ENCODE assay signal across 19 cellular contexts in the genomic region with DNA sequence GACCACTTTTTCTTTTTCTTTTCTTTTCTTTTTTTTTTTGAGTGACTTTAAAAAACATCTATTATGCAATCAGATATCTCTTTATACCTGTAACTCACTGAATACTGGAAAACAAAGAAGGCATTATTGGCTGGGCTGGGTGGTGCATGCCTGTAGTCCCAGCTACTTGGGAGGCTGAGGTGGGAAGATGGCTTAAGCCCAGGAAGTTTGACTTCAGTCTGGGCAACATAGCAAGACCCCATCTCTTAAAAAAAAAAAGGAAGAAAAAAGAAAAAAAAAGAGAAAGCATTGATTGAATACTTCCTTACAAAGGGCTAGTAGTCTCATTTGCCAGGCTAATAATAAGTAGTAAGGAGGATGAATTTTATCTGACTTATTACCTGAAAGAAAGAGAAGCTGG. TPM values are rescaled to one million over a fixed set of nuclear protein-coding genes. Genes with fewer than 3 reads are reported as not detected.
"Had no signal": no experiment of that assay in that cellular context is flagged by ENCODE, and none has a peak within 500 bp of the region (broad histone marks: within the 10 kb centered on the region; RNA-seq: fewer than 3 reads in every experiment).

No MANE protein-coding gene starts in this region.

- H3K36me3 ChIP-seq: adrenal gland, cardiac muscle cell, esophagus squamous epithelium, heart right ventricle had no signal

- H3K27ac Mint-ChIP-seq: activated B cell treated with CpG ODN at 0.5 μM for 24 hours; activated CD8-positive, alpha-beta T cell treated with anti-CD3 and anti-CD28 coated beads for 36 hours; activated naive CD4-positive, alpha-beta T cell treated with anti-CD3 and anti-CD28 coated beads, Interleukin-2, amount 10 ng/mL, durations not matched to agents 7 days and 5 days; activated T-cell treated with anti-CD3 and anti-CD28 coated beads, Interleukin-2, amount 50 U/mL, for 24 hours; memory B cell; naive thymus-derived CD4-positive, alpha-beta T cell; stimulated activated naive B cell treated with anti-CD40 and anti-IgM and Interleukin-4, amounts not matched to agents 10 μg/mL and 1 μg/mL and 100 μg/mL, for 72 hours; T-helper 2 cell treated with Interferon-gamma antibody and Interleukin-4, amounts not matched to agents 5 μg/mL and 100 μg/mL, for 36 hours had no signal

- H3K27me3 ChIP-seq: adrenal gland had no signal

- H3K4me3 ChIP-seq: adrenal gland, cardiac muscle cell, esophagus squamous epithelium, heart right ventricle, mucosa of descending colon had no signal

- ATAC-seq: activated CD8-positive, alpha-beta T cell treated with anti-CD3 and anti-CD28 coated beads for 36 hours; heart right ventricle; mucosa of descending colon; naive thymus-derived CD4-positive, alpha-beta T cell; sciatic nerve; stimulated activated naive B cell treated with anti-CD40 and anti-IgM and Interleukin-4, amounts not matched to agents 10 μg/mL and 1 μg/mL and 100 μg/mL, for 72 hours had no signal

- H3K27ac ChIP-seq: adrenal gland, cardiac muscle cell, esophagus squamous epithelium had no signal

- H3K9me3 Mint-ChIP-seq: activated B cell treated with CpG ODN at 0.5 μM for 24 hours; activated CD8-positive, alpha-beta T cell treated with anti-CD3 and anti-CD28 coated beads for 36 hours; activated naive CD4-positive, alpha-beta T cell treated with anti-CD3 and anti-CD28 coated beads, Interleukin-2, amount 10 ng/mL, durations not matched to agents 7 days and 5 days; activated T-cell treated with anti-CD3 and anti-CD28 coated beads, Interleukin-2, amount 50 U/mL, for 24 hours; memory B cell; stimulated activated naive B cell treated with anti-CD40 and anti-IgM and Interleukin-4, amounts not matched to agents 10 μg/mL and 1 μg/mL and 100 μg/mL, for 72 hours; T-helper 2 cell treated with Interferon-gamma antibody and Interleukin-4, amounts not matched to agents 5 μg/mL and 100 μg/mL, for 36 hours had no signal

- DNase-seq: activated B cell treated with CpG ODN at 0.5 μM for 24 hours; activated CD4-positive, alpha-beta T cell treated with anti-CD3 and anti-CD28 coated beads for 48 hours; activated CD8-positive, alpha-beta T cell treated with anti-CD3 and anti-CD28 coated beads for 36 hours; activated naive CD4-positive, alpha-beta T cell treated with anti-CD3 and anti-CD28 coated beads, Interleukin-2, amount 10 ng/mL, durations not matched to agents 7 days and 5 days; activated T-cell treated with anti-CD3 and anti-CD28 coated beads, Interleukin-2, amount 50 U/mL, for 24 hours; dermis blood vessel endothelial cell; effector memory CD4-positive, alpha-beta T cell; esophagus squamous epithelium; heart right ventricle; mucosa of descending colon; naive thymus-derived CD4-positive, alpha-beta T cell; nucleus accumbens; stimulated activated CD4-positive, alpha-beta T cell treated with anti-CD3 and anti-CD28 coated beads, Interleukin-4, amount 100 ng/mL, for 4 hours; stimulated activated naive B cell treated with anti-CD40 and anti-IgM and Interleukin-4, amounts not matched to agents 10 μg/mL and 1 μg/mL and 100 μg/mL, for 72 hours had no signal

- H3K4me3 Mint-ChIP-seq: activated B cell treated with CpG ODN at 0.5 μM for 24 hours; activated CD8-positive, alpha-beta T cell treated with anti-CD3 and anti-CD28 coated beads for 36 hours; activated naive CD4-positive, alpha-beta T cell treated with anti-CD3 and anti-CD28 coated beads, Interleukin-2, amount 10 ng/mL, durations not matched to agents 7 days and 5 days; activated T-cell treated with anti-CD3 and anti-CD28 coated beads, Interleukin-2, amount 50 U/mL, for 24 hours; memory B cell; stimulated activated naive B cell treated with anti-CD40 and anti-IgM and Interleukin-4, amounts not matched to agents 10 μg/mL and 1 μg/mL and 100 μg/mL, for 72 hours; T-helper 2 cell treated with Interferon-gamma antibody and Interleukin-4, amounts not matched to agents 5 μg/mL and 100 μg/mL, for 36 hours had no signal

- H3K9me3 ChIP-seq: adrenal gland, esophagus squamous epithelium, heart right ventricle, mucosa of descending colon had no signal

- H3K36me3 Mint-ChIP-seq: activated naive CD4-positive, alpha-beta T cell treated with anti-CD3 and anti-CD28 coated beads, Interleukin-2, amount 10 ng/mL, durations not matched to agents 7 days and 5 days; memory B cell; naive thymus-derived CD4-positive, alpha-beta T cell had no signal

RNA-seq across cellular contexts. Expression of a gene that starts 2.7 kb away (rescaled TPM):
- polyA plus RNA-seq: naive thymus-derived CD4-positive, alpha-beta T cell had no signal
